ENCODE assay signal across 22 cellular contexts in the genomic region with DNA sequence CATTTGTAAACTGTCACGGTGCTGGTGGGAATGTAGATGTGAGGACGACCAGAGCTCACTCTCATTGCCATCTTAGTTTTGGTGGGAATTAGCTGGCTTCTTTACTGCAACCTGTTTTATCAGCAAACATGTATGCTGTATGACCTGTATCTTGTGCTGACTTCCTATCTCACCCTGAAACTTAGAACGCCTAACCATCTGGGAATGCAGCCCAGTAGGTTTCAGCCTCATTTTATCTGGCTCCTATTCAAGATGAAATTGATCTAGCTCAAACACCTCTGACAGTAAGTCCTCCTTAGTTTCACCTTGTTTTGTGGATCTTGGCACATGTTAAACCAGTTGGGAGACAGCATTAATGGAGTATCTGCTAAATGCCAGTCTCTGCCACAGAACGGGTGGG.
DNase-seq lines count a peak whose midpoint lies in the region; ATAC-seq and TF ChIP-seq lines count a peak whose summit lies in the region.
"Had no signal": no experiment of that assay in that cellular context is flagged by ENCODE, and none has a peak within 500 bp of the region (broad histone marks: within the 10 kb centered on the region; RNA-seq: fewer than 3 reads in every experiment).

No MANE protein-coding gene starts in this region.

- BruUV-seq in Calu3 (replicated peaks; lab: Mats Ljungman, UMichigan) = no TSS peak

- H3K4me3 Mint-ChIP-seq in Calu3 (ENCODE audit: low read depth, unreplicated experiment) (no peak overlapping the region), memory B cell (no peak overlapping the region)
- H3K4me3 Mint-ChIP-seq: CD8-positive, alpha-beta T cell had no signal

- DNase-seq in Calu3 (peak; percentile 28), NCI-H2029 (lab: John Stamatoyannopoulos, UW) (peak; percentile 23), memory B cell (ENCODE audit: low spot score in 2 of 2) (no peak), GM19238 (ENCODE audit: insufficient read length, low spot score) (no peak)
- DNase-seq in activated CD8-positive, alpha-beta memory T cell treated with anti-CD3 and anti-CD28 coated beads, Interleukin-2, amount 50 U/mL, for 4 hours = no peak
- DNase-seq: CD8-positive, alpha-beta T cell; DMS53; EL; GOT3; Kasumi-1; NCI-H1105 treated with DMSO at 0.1 percent for 48 hours; NCI-H1694; NCI-H345; NCI-H524 treated with DMSO at 0.1 percent for 48 hours; SHP77 had no signal

- H3K36me3 Mint-ChIP-seq in Calu3 (ENCODE audit: insufficient read depth, unreplicated experiment) = no peaks in the 10 kb centered on the region
- H3K36me3 Mint-ChIP-seq in memory B cell = peaks cover 34% of the 10 kb centered on the region
- H3K36me3 Mint-ChIP-seq: CD8-positive, alpha-beta T cell had no signal

- intact Hi-C loops in Calu3 (cut with micrococcal nuclease; ENCODE audit: unreplicated experiment) = no loop called here

- H3K4me1 Mint-ChIP-seq in Calu3 (ENCODE audit: low read depth, unreplicated experiment) = peaks cover 30% of the 10 kb centered on the region
- peaks cover 32% of the 10 kb centered on the region for H3K4me1 Mint-ChIP-seq in memory B cell

- H3K9me3 Mint-ChIP-seq in Calu3 (ENCODE audit: low read depth, unreplicated experiment) (peaks cover 14% of the 10 kb centered on the region), memory B cell (peaks cover 23% of the 10 kb centered on the region)

- H3K27ac ChIP-seq in VCaP = peak overlapping the region; percentile 54
- H3K27ac ChIP-seq: A549, BLaER1, SK-N-MC had no signal

- TF ChIP-seq CTCF in Calu3 (IDR thresholded peaks at IDR 0.05; ENCODE audit: unreplicated experiment) (no peak), VCaP (conservative IDR thresholded peaks at IDR 0.05) (no peak)

- peaks cover 7% of the 10 kb centered on the region for H3K27me3 Mint-ChIP-seq in Calu3 (ENCODE audit: unreplicated experiment)
- no peaks in the 10 kb centered on the region for H3K27me3 Mint-ChIP-seq in memory B cell

- H3K27ac Mint-ChIP-seq in Calu3 (ENCODE audit: unreplicated experiment) (peak overlapping the region; percentile 10), memory B cell (peak overlapping the region; percentile 4)
- H3K27ac Mint-ChIP-seq: CD8-positive, alpha-beta T cell had no signal

- no peak for ATAC-seq in memory B cell (ENCODE audit: low read depth)
- no peak for ATAC-seq in HG03039 (IDR thresholded peaks at IDR 0.05; ENCODE audit: unreplicated experiment)
- ATAC-seq: A549; CD8-positive, alpha-beta T cell; GM12878; HCT116 had no signal

- CTCF ChIA-PET in Calu3 (lab: Charles Lee) = interaction anchor here (0.6 to 1.2 kb wide), 2 partner anchors 16 to 150 kb away, joined by 3 read pairs; no protein-coding TSS in a partner anchor

Comparison
In these comparisons a context has a peak if more than half of its experiments do, and no peak if none do; other contexts are left out.
1. DNase-seq: peak in Calu3 (single experiment) and NCI-H2029 (single experiment); none in memory B cell (0 of 2), activated CD8-positive, alpha-beta memory T cell treated with anti-CD3 and anti-CD28 coated beads, Interleukin-2, amount 50 U/mL, for 4 hours (single experiment) and GM19238 (single experiment).